Comparison of ENCODE assay signal across 8 cellular contexts in the genomic region with DNA sequence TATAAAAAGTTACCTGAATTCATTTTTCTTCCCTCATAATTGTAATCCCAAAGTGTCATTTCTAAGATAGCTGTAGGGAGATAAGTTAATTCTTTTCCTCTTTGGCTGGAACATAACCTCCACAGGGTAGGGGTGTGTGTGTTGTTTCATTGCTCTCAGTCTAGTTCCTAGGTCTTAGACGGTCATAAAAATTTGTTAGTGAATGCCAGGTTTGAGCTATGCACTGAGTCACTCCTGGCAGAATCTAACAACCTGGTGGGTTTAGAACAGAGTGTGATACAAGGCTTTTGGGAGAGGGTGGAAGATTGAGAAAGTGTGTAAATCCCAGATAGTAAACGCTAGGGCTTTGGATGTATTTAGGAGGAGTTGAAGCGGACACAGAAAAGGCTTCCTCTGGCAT. TPM values are rescaled to one million over a fixed set of nuclear protein-coding genes. Genes with fewer than 3 reads are reported as not detected.
DNase-seq lines count a peak whose midpoint lies in the region; FAIRE-seq and TF ChIP-seq lines count a peak whose summit lies in the region.

No MANE protein-coding gene starts in this region.

- H3K36me3 ChIP-seq in esophagus muscularis mucosa: peaks cover under 1 to 40% (median 35%) of the 10 kb centered on the region in 4 donors

- peaks cover 9 to 27% (median 22%) of the 10 kb centered on the region in 4 donors for H3K4me1 ChIP-seq in esophagus muscularis mucosa

- DNase-seq in ELR (ENCODE audit: low read depth) (peak; percentile 75), RCC 7860 (ENCODE audit: low spot score) (peak; percentile 31), esophagus muscularis mucosa (ENCODE audit: extremely low spot score) (no peak), progenitor cell of endocrine pancreas (ENCODE audit: low spot score, unreplicated experiment) (no peak), erythroblast (lab: John Stamatoyannopoulos, UW) (no peak), NCI-H1436 (lab: John Stamatoyannopoulos, UW) (no peak), hippocampal formation (lab: John Stamatoyannopoulos, UW) (no peak)
- DNase-seq in stimulated activated naive CD4-positive, alpha-beta T cell treated with Interleukin-2 at 50 U/mL for 16 hours (lab: John Stamatoyannopoulos, UW): no peak

- peak overlapping the region; percentile 94 for H3K4me3 Mint-ChIP-seq in progenitor cell of endocrine pancreas (ENCODE audit: low read depth)

- 53% methylated on average over 3 of the region's 3 CpGs for WGBS in esophagus muscularis mucosa

- H3K27me3 ChIP-seq in esophagus muscularis mucosa: no peaks in the 10 kb centered on the region

- no peaks in the 10 kb centered on the region for H3K9me3 ChIP-seq in esophagus muscularis mucosa

- peaks cover 14% of the 10 kb centered on the region for H3K4me1 Mint-ChIP-seq in progenitor cell of endocrine pancreas (ENCODE audit: low read depth)

- FAIRE-seq in RCC 7860 (lab: Jason Lieb, UNC): no peak

- H3K27ac Mint-ChIP-seq in progenitor cell of endocrine pancreas: peak overlapping the region; percentile 89

- no peaks in the 10 kb centered on the region for H3K9me3 Mint-ChIP-seq in progenitor cell of endocrine pancreas (ENCODE audit: low read depth)

- TF ChIP-seq EP300 in esophagus muscularis mucosa (IDR thresholded peaks at IDR 0.05): no peak

- TF ChIP-seq POLR2A in esophagus muscularis mucosa (IDR thresholded peaks at IDR 0.05; ENCODE audit: low read depth): no peak
- no peak for TF ChIP-seq POLR2A in erythroblast (IDR thresholded peaks at IDR 0.05; ENCODE audit: low read length)

- intact Hi-C loops in esophagus muscularis mucosa (cut with DNase I): no loop called here

- peak overlapping the region; percentile 72 to 90 (median 83) for H3K27ac ChIP-seq in esophagus muscularis mucosa (replicated peaks in 1 of 4)

- H3K27me3 Mint-ChIP-seq in progenitor cell of endocrine pancreas: no peaks in the 10 kb centered on the region

- H3K4me3 ChIP-seq in esophagus muscularis mucosa: peak overlapping the region; percentile 87 to 98 (median 96)

- peaks cover 12% of the 10 kb centered on the region for H3K36me3 Mint-ChIP-seq in progenitor cell of endocrine pancreas (ENCODE audit: insufficient read depth)

- TF ChIP-seq CTCF in esophagus muscularis mucosa (IDR thresholded peaks at IDR 0.05) (no peak), progenitor cell of endocrine pancreas (IDR thresholded peaks at IDR 0.05; ENCODE audit: unreplicated experiment) (no peak)

RNA-seq across cellular contexts. Expression of gene PHKG2, which starts 0.9 kb away (rescaled TPM):
- 10 to 100 TPM; 22.4 to 25.8 (median 23.5) TPM for total RNA-seq in esophagus muscularis mucosa
- 53.5 and 61.8 TPM in 2 replicates for total RNA-seq in progenitor cell of endocrine pancreas

RNA-seq across cellular contexts. Expression of gene CFAP119, which starts 14.5 kb away (rescaled TPM):
- total RNA-seq in esophagus muscularis mucosa: 1 to 10 TPM in 2 of 4 donors, under 1 TPM in 2; 0.42 to 2.9 (median 1.4) TPM
- total RNA-seq in progenitor cell of endocrine pancreas: 19.3 and 22.2 TPM in 2 replicates

RNA-seq across cellular contexts. Expression of gene RNF40, which starts 14.8 kb away (rescaled TPM):
- total RNA-seq in esophagus muscularis mucosa: 10 to 100 TPM; 61.9 to 86.9 (median 67.0) TPM
- total RNA-seq in progenitor cell of endocrine pancreas: 137 and 155 TPM in 2 replicates

RNA-seq across cellular contexts. Expression of gene ZNF629, which starts 39.7 kb away (rescaled TPM):
- total RNA-seq in esophagus muscularis mucosa: 10 to 100 TPM; 10.4 to 17.1 (median 15.4) TPM
- 33.0 and 35.0 TPM in 2 replicates for total RNA-seq in progenitor cell of endocrine pancreas

RNA-seq across cellular contexts. Expression of gene SRCAP, which starts 48.4 kb away (rescaled TPM):
- total RNA-seq in esophagus muscularis mucosa (10 to 100 TPM; 31.6 to 59.3 (median 41.0) TPM), progenitor cell of endocrine pancreas (103 and 104 TPM in 2 replicates)

Comparison
In these comparisons a context has a peak if more than half of its experiments do, and no peak if none do; other contexts are left out.
1. DNase-seq: peak in ELR (single experiment) and RCC 7860 (single experiment); none in esophagus muscularis mucosa (single experiment), progenitor cell of endocrine pancreas (single experiment), erythroblast (0 of 2), NCI-H1436 (single experiment), hippocampal formation (0 of 2) and stimulated activated naive CD4-positive, alpha-beta T cell treated with Interleukin-2 at 50 U/mL for 16 hours (single experiment).